Comparison of ENCODE assay signal across 12 cellular contexts in genomic region chr6:96795481-96795880, GRCh38. TPM values are rescaled to one million over a fixed set of nuclear protein-coding genes. Genes with fewer than 3 reads are reported as not detected.
DNase-seq lines count a peak whose midpoint lies in the region; ATAC-seq and TF ChIP-seq lines count a peak whose summit lies in the region.
"Had no signal": no experiment of that assay in that cellular context is flagged by ENCODE, and none has a peak within 500 bp of the region (broad histone marks: within the 10 kb centered on the region; RNA-seq: fewer than 3 reads in every experiment).

No MANE protein-coding gene starts in this region.

- peaks cover 17% of the 10 kb centered on the region for H3K4me1 ChIP-seq in smooth muscle cell (ENCODE audit: low read depth)

- no peaks in the 10 kb centered on the region for H3K27me3 ChIP-seq in smooth muscle cell (ENCODE audit: low read depth)

- peak; percentile 99 for ATAC-seq in GM19351 (IDR thresholded peaks at IDR 0.05; ENCODE audit: unreplicated experiment)
- peak; percentile 95 for ATAC-seq in HG02759 (IDR thresholded peaks at IDR 0.05; ENCODE audit: unreplicated experiment)
- peak; percentile 80 for ATAC-seq in HG03520 (IDR thresholded peaks at IDR 0.05; ENCODE audit: unreplicated experiment)
- ATAC-seq: stimulated activated naive CD8-positive, alpha-beta T cell treated with anti-CD3 and anti-CD28 coated beads, Interleukin-15, Interleukin-2, amounts not matched to agents 100 U/mL and 50 U/mL, for 24 hours had no signal

- no peak overlapping the region for H3K9ac ChIP-seq in smooth muscle cell (ENCODE audit: low read depth)

- H3F3A ChIP-seq in smooth muscle cell (ENCODE audit: low read depth): no peaks in the 10 kb centered on the region

- H3K27ac ChIP-seq in smooth muscle cell (ENCODE audit: low read depth) (peak overlapping the region; percentile 11), substantia nigra (ENCODE audit: low read depth, low read length, poor library complexity, severe bottlenecking) (no peak overlapping the region)

- H3K36me3 ChIP-seq in smooth muscle cell (ENCODE audit: low read depth): no peaks in the 10 kb centered on the region

- no peak overlapping the region for H3K4me3 ChIP-seq in smooth muscle cell

- H3K4me2 ChIP-seq in smooth muscle cell: peak overlapping the region; percentile 44

- WGBS in smooth muscle cell (ENCODE audit: low lambda C conversion rate): 26% methylated on average over 2 of the region's 2 CpGs

- H3K9me3 ChIP-seq in smooth muscle cell (replicated peaks; ENCODE audit: low read depth): no peaks in the 10 kb centered on the region

- no peaks in the 10 kb centered on the region for H3K79me2 ChIP-seq in smooth muscle cell (ENCODE audit: low read depth)

- H2AFZ ChIP-seq in smooth muscle cell (ENCODE audit: low read depth): no peak overlapping the region

- TF ChIP-seq CTCF in smooth muscle cell (IDR thresholded peaks at IDR 0.05; ENCODE audit: borderline replicate concordance, insufficient read depth, poor library complexity, severe bottlenecking): no peak

- no peak for DNase-seq in smooth muscle cell (lab: John Stamatoyannopoulos, UW; ENCODE audit: unreplicated experiment)
- no peak for DNase-seq in EL
- no peak for DNase-seq in substantia nigra (lab: John Stamatoyannopoulos, UW)
- no peak for DNase-seq in stimulated activated CD4-positive, alpha-beta T cell treated with anti-CD3 and anti-CD28 coated beads, Interleukin-4, amount 100 ng/mL, for 1 hour
- no peak for DNase-seq in stimulated activated naive CD4-positive, alpha-beta T cell (lab: John Stamatoyannopoulos, UW)
- DNase-seq: activated T-cell treated with anti-CD3 and anti-CD28 coated beads, Interleukin-2, amount 50 U/mL, for 24 hours; DMS53; NCI-H2081 treated with DMSO at 0.1 percent for 48 hours; stimulated activated naive CD8-positive, alpha-beta T cell treated with anti-CD3 and anti-CD28 coated beads, Interleukin-15, Interleukin-2, amounts not matched to agents 100 U/mL and 50 U/mL, for 24 hours had no signal

- no peaks in the 10 kb centered on the region for H4K20me1 ChIP-seq in smooth muscle cell (ENCODE audit: low read depth)

RNA-seq across cellular contexts. Expression of gene GPR63, which starts 41.8 kb away (rescaled TPM):
- 4.4 and 4.5 TPM in 2 replicates for total RNA-seq in smooth muscle cell
- 0.56 and 1.2 TPM in 2 replicates for polyA plus RNA-seq in smooth muscle cell
